Comparison of ENCODE assay signal across 9 cellular contexts in the genomic region with DNA sequence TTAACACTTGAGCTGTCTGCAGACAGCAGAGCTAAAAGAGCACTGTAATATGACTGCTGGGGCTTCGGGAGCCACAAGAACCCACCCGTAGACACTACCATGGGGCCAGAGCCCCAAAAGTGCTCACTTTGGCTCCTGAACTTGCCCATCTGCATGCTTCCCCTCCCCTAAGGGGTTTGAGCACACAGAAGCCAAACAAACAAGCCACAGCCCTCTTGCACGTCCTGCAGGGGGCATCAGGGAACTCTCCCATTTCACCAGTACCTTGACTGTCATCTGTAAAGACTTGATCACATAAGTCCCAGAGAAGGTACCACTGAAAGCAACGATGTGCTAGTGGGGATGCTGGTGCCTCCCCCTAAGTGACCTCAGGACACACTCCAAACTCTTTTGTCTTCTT.
A peak's percentile ranks its signal among the peaks of the same experiment; 100 is the strongest.
DNase-seq lines count a peak whose midpoint lies in the region; TF ChIP-seq lines count a peak whose summit lies in the region.
"Had no signal": no experiment of that assay in that cellular context is flagged by ENCODE, and none has a peak within 500 bp of the region (broad histone marks: within the 10 kb centered on the region; RNA-seq: fewer than 3 reads in every experiment).

No MANE protein-coding gene starts in this region.

- no peak overlapping the region for H3K27ac Mint-ChIP-seq in activated CD4-positive, alpha-beta memory T cell treated with anti-CD3 and anti-CD28 coated beads, Interleukin-2, amount 10 ng/mL, durations not matched to agents 7 days and 5 days

- H3K79me2 ChIP-seq in GM23248 (ENCODE audit: insufficient read depth) (no peaks in the 10 kb centered on the region), hepatocyte (no peaks in the 10 kb centered on the region)
- H3K79me2 ChIP-seq: parathyroid adenoma had no signal

- no peak overlapping the region for H3K4me3 Mint-ChIP-seq in activated CD4-positive, alpha-beta memory T cell treated with anti-CD3 and anti-CD28 coated beads, Interleukin-2, amount 10 ng/mL, durations not matched to agents 7 days and 5 days

- H3K4me3 ChIP-seq in GM23248 (no peak overlapping the region), hepatocyte (no peak overlapping the region)

- H3K27ac ChIP-seq in GM23248 (no peak overlapping the region), hepatocyte (no peak overlapping the region)
- H3K27ac ChIP-seq: parathyroid adenoma had no signal

- H3K9me3 ChIP-seq in GM23248 (ENCODE audit: low read depth) (no peaks in the 10 kb centered on the region), hepatocyte (ENCODE audit: low read depth) (no peaks in the 10 kb centered on the region)

- H3K4me1 ChIP-seq in GM23248 (ENCODE audit: insufficient read depth) = no peaks in the 10 kb centered on the region
- no peaks in the 10 kb centered on the region for H3K4me1 ChIP-seq in hepatocyte (ENCODE audit: insufficient read depth)
- H3K4me1 ChIP-seq: parathyroid adenoma had no signal

- in situ Hi-C loops in Caki2 (cut with HindIII; ENCODE audit: low pct_unique_long_range_greater_than_20kb, low sequenced_read_pairs) (no loop called here), GM23248 (cut with MboI) (no loop called here)

- H3K27me3 ChIP-seq in GM23248 (replicated peaks; ENCODE audit: insufficient read depth) (no peaks in the 10 kb centered on the region), hepatocyte (no peaks in the 10 kb centered on the region)

- CTCF ChIA-PET in activated CD4-positive, alpha-beta memory T cell treated with anti-CD3 and anti-CD28 coated beads, Interleukin-2, amount 10 ng/mL, durations not matched to agents 7 days and 5 days (lab: Charles Lee) = no interaction called here

- no peaks in the 10 kb centered on the region for H3K9me2 ChIP-seq in GM23248 (ENCODE audit: insufficient read depth)
- no peaks in the 10 kb centered on the region for H3K9me2 ChIP-seq in hepatocyte (replicated peaks; ENCODE audit: insufficient read depth)

- no peak overlapping the region for H3K9ac ChIP-seq in GM23248
- H3K9ac ChIP-seq: parathyroid adenoma had no signal

- no peaks in the 10 kb centered on the region for H3K36me3 Mint-ChIP-seq in activated CD4-positive, alpha-beta memory T cell treated with anti-CD3 and anti-CD28 coated beads, Interleukin-2, amount 10 ng/mL, durations not matched to agents 7 days and 5 days (ENCODE audit: low read depth)

- no peaks in the 10 kb centered on the region for H3K27me3 Mint-ChIP-seq in activated CD4-positive, alpha-beta memory T cell treated with anti-CD3 and anti-CD28 coated beads, Interleukin-2, amount 10 ng/mL, durations not matched to agents 7 days and 5 days

- POLR2A ChIA-PET in activated CD4-positive, alpha-beta memory T cell treated with anti-CD3 and anti-CD28 coated beads, Interleukin-2, amount 10 ng/mL, durations not matched to agents 7 days and 5 days (lab: Charles Lee) = no interaction called here

- no peaks in the 10 kb centered on the region for H3K4me1 Mint-ChIP-seq in activated CD4-positive, alpha-beta memory T cell treated with anti-CD3 and anti-CD28 coated beads, Interleukin-2, amount 10 ng/mL, durations not matched to agents 7 days and 5 days

- DNase-seq in Caki2 (ENCODE audit: low read depth) (peak; percentile 14), GM23248 (peak; percentile 37), RPMI7951 (ENCODE audit: low read depth) (peak; percentile 37), hepatocyte (ENCODE audit: low spot score) (no peak), dedifferentiated amniotic fluid mesenchymal stem cell (ENCODE audit: extremely low spot score) (no peak), NCI-H226 (no peak), NCI-H146 treated with DMSO at 0.1 percent for 48 hours (lab: John Stamatoyannopoulos, UW; ENCODE audit: unreplicated experiment) (no peak)
- no peak for DNase-seq in activated CD4-positive, alpha-beta memory T cell treated with anti-CD3 and anti-CD28 coated beads, Interleukin-2, amount 10 ng/mL, durations not matched to agents 7 days and 5 days

- peak; percentile 22 for TF ChIP-seq CTCF in hepatocyte (IDR thresholded peaks at IDR 0.05; ENCODE audit: poor library complexity)

- no peaks in the 10 kb centered on the region for H3F3A ChIP-seq in GM23248 (ENCODE audit: insufficient read depth)

- H2AFZ ChIP-seq in GM23248 (no peak overlapping the region), hepatocyte (no peak overlapping the region)
- H2AFZ ChIP-seq: parathyroid adenoma had no signal

- WGBS in GM23248 (ENCODE audit: low coverage in 1 of 2, low lambda C conversion rate in 2 of 2, missing lambda C conversion rate in 2 of 2), 2 experiments = 52 to 56% methylated on average over 4 of the region's 4 CpGs
- 51% methylated on average over 4 of the region's 4 CpGs for WGBS in hepatocyte (ENCODE audit: low lambda C conversion rate, missing lambda C conversion rate)

- no peaks in the 10 kb centered on the region for H3K36me3 ChIP-seq in GM23248 (ENCODE audit: low read depth)
- H3K36me3 ChIP-seq in hepatocyte (replicated peaks; ENCODE audit: insufficient read depth, low read depth) = no peaks in the 10 kb centered on the region

- H4K20me1 ChIP-seq in GM23248 (ENCODE audit: insufficient read depth) = no peaks in the 10 kb centered on the region
- no peaks in the 10 kb centered on the region for H4K20me1 ChIP-seq in hepatocyte (ENCODE audit: insufficient read depth, poor library complexity, severe bottlenecking)

- H3K9me3 Mint-ChIP-seq in activated CD4-positive, alpha-beta memory T cell treated with anti-CD3 and anti-CD28 coated beads, Interleukin-2, amount 10 ng/mL, durations not matched to agents 7 days and 5 days = no peaks in the 10 kb centered on the region

- no peak overlapping the region for H3K4me2 ChIP-seq in GM23248 (ENCODE audit: unreplicated experiment)
- no peak overlapping the region for H3K4me2 ChIP-seq in hepatocyte

Comparison
In these comparisons a context has a peak if more than half of its experiments do, and no peak if none do; other contexts are left out.
1. DNase-seq: peak in Caki2 (single experiment), GM23248 (single experiment) and RPMI7951 (single experiment); none in hepatocyte (single experiment), activated CD4-positive, alpha-beta memory T cell treated with anti-CD3 and anti-CD28 coated beads, Interleukin-2, amount 10 ng/mL, durations not matched to agents 7 days and 5 days (single experiment), dedifferentiated amniotic fluid mesenchymal stem cell (single experiment), NCI-H226 (single experiment) and NCI-H146 treated with DMSO at 0.1 percent for 48 hours (single experiment).